Comparison of ENCODE assay signal across 25 cellular contexts in the genomic region with DNA sequence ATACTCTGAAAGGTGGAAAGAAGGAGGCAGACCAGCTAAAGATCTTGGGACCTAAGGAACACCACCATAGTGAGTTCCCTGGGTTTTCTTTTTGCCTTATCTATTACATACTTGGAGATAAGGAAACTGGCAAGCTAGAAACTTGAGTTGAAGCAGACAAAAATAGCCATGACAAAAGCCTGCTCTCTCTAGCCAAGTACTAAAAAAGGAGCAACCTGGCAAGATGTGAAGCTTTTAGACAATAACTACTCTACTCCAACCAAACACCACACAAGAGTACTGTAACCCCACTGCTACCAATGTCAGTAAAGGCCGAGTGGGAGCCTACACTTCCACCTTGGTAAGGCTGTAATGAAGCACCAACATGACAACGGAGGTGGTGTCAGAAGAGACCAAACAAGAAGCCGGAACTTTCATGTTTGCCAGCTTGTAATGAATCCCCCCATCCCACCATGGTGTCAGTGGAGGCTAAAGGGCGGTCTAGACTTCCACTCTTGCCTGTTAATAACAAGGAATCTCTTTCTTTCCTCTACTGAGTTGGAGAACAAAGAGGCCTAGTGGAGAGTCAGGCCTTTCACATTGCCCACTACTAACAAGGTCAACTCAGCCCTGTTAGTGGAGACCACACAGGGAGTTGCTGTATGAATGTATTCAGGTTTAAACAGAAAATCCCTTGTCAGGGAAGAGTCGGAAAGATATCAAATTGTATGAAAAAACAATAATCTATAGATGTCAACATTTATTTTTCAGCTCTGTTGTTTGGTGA. TPM values are rescaled to one million over a fixed set of nuclear protein-coding genes. Genes with fewer than 3 reads are reported as not detected.
DNase-seq lines count a peak whose midpoint lies in the region; ATAC-seq, FAIRE-seq and TF ChIP-seq lines count a peak whose summit lies in the region.
"Had no signal": no experiment of that assay in that cellular context is flagged by ENCODE, and none has a peak within 500 bp of the region (broad histone marks: within the 10 kb centered on the region; RNA-seq: fewer than 3 reads in every experiment).

No MANE protein-coding gene starts in this region.

- H3K27me3 ChIP-seq in bronchial epithelial cell (ENCODE audit: control insufficient read depth, insufficient read depth, low read length): no peaks in the 10 kb centered on the region
- no peaks in the 10 kb centered on the region for H3K27me3 ChIP-seq in left ventricle myocardium inferior (ENCODE audit: low read depth)
- H3K27me3 ChIP-seq in osteoblast (ENCODE audit: insufficient read depth, low read length): no peaks in the 10 kb centered on the region
- H3K27me3 ChIP-seq: BLaER1 treated with 17β-estradiol and CSF1 and Interleukin-3, amounts not matched to agents 10 nM and 100 nM had no signal

- no peak for TF ChIP-seq CTCF in bronchial epithelial cell (IDR thresholded peaks at IDR 0.05; ENCODE audit: insufficient read depth, low read length, severe bottlenecking)
- no peak for TF ChIP-seq CTCF in left ventricle myocardium inferior (IDR thresholded peaks at IDR 0.05; ENCODE audit: borderline replicate concordance)
- TF ChIP-seq CTCF in osteoblast (IDR thresholded peaks at IDR 0.05; ENCODE audit: extremely low read depth, low read depth, low read length): no peak

- H3K27me3 Mint-ChIP-seq in activated T-helper 1 cell treated with anti-CD3 and anti-CD28 coated beads, Interleukin-12 subunit alpha, Interleukin-12 subunit beta, Interleukin-2, Interleukin-4 antibody, amounts not matched to agents 30 ng/mL and 10 ng/mL and 1 ng/mL, durations not matched to agents 14 hours and 24 hours and 36 hours (ENCODE audit: insufficient read depth): no peaks in the 10 kb centered on the region

- H3K4me1 ChIP-seq in left ventricle myocardium inferior (peaks cover 16% of the 10 kb centered on the region), osteoblast (ENCODE audit: insufficient read depth, low read length) (no peaks in the 10 kb centered on the region)

- FAIRE-seq in bronchial epithelial cell (lab: Jason Lieb, UNC): peak; percentile 81
- FAIRE-seq: GM12891 had no signal

- peak overlapping the region; percentile 45 for H2AFZ ChIP-seq in osteoblast (ENCODE audit: low read length)
- H2AFZ ChIP-seq: GM23338 had no signal

- intact Hi-C loops in Right ventricle myocardium inferior (cut with DNase I) (no loop called here), cardiac septum (cut with DNase I) (no loop called here), left ventricle myocardium inferior (cut with micrococcal nuclease) (no loop called here)
- intact Hi-C loops in activated T-helper 1 cell treated with anti-CD3 and anti-CD28 coated beads, Interleukin-12 subunit alpha, Interleukin-12 subunit beta, Interleukin-2, Interleukin-4 antibody, amounts not matched to agents 30 ng/mL and 10 ng/mL and 1 ng/mL, durations not matched to agents 14 hours and 24 hours and 36 hours (cut with micrococcal nuclease): no loop called here

- H3K27ac ChIP-seq in left ventricle myocardium inferior (replicated peaks) (peak overlapping the region; percentile 47), osteoblast (ENCODE audit: low read depth, low read length) (no peak overlapping the region), caudate nucleus (ENCODE audit: low read depth, low read length) (no peak overlapping the region)
- H3K27ac ChIP-seq: 22Rv1; BLaER1 treated with 17β-estradiol and CSF1 and Interleukin-3, amounts not matched to agents 10 nM and 100 nM; KMS-11 had no signal

- no peak overlapping the region for H3K4me3 ChIP-seq in bronchial epithelial cell (ENCODE audit: low read depth, low read length)
- no peak overlapping the region for H3K4me3 ChIP-seq in left ventricle myocardium inferior
- no peak overlapping the region for H3K4me3 ChIP-seq in osteoblast (ENCODE audit: insufficient read depth, low read length)
- H3K4me3 ChIP-seq: BLaER1 treated with 17β-estradiol and CSF1 and Interleukin-3, amounts not matched to agents 10 nM and 100 nM; GM23338; HAP-1 had no signal

- DNase-seq in Right ventricle myocardium inferior (ENCODE audit: missing footprints) (no peak), cardiac septum (ENCODE audit: low spot score) (no peak), bronchial epithelial cell (ENCODE audit: low read depth) (no peak), left ventricle myocardium inferior (no peak), osteoblast (ENCODE audit: insufficient read length, low spot score, missing footprints) (no peak), hippocampal formation (lab: John Stamatoyannopoulos, UW) (no peak), caudate nucleus (lab: John Stamatoyannopoulos, UW) (no peak)
- no peak for DNase-seq in activated T-helper 1 cell treated with anti-CD3 and anti-CD28 coated beads, Interleukin-12 subunit alpha, Interleukin-12 subunit beta, Interleukin-2, Interleukin-4 antibody, amounts not matched to agents 30 ng/mL and 10 ng/mL and 1 ng/mL, durations not matched to agents 14 hours and 24 hours and 36 hours (ENCODE audit: low spot score)
- DNase-seq: Calu3; CD8-positive, alpha-beta T cell; DMS153; IMR-90; NCI-H1694 treated with DMSO at 0.1 percent for 48 hours; NCI-H2081 treated with DMSO at 0.1 percent for 48 hours; NCI-H2171 treated with DMSO at 0.1 percent for 48 hours; NCI-H524 treated with DMSO at 0.1 percent for 48 hours; SHP77 treated with DMSO at 0.1 percent for 48 hours had no signal

- peak; percentile 60 for ATAC-seq in Right ventricle myocardium inferior
- ATAC-seq: CD8-positive, alpha-beta T cell; GM23338; SK-N-SH treated with all-trans-retinoic acid at 6 μM for 48 hours had no signal

- H3K4me3 Mint-ChIP-seq in activated T-helper 1 cell treated with anti-CD3 and anti-CD28 coated beads, Interleukin-12 subunit alpha, Interleukin-12 subunit beta, Interleukin-2, Interleukin-4 antibody, amounts not matched to agents 30 ng/mL and 10 ng/mL and 1 ng/mL, durations not matched to agents 14 hours and 24 hours and 36 hours: no peak overlapping the region
- H3K4me3 Mint-ChIP-seq: CD8-positive, alpha-beta T cell; GM23338 had no signal

- H3K4me1 Mint-ChIP-seq in activated T-helper 1 cell treated with anti-CD3 and anti-CD28 coated beads, Interleukin-12 subunit alpha, Interleukin-12 subunit beta, Interleukin-2, Interleukin-4 antibody, amounts not matched to agents 30 ng/mL and 10 ng/mL and 1 ng/mL, durations not matched to agents 14 hours and 24 hours and 36 hours (ENCODE audit: low read depth): no peaks in the 10 kb centered on the region
- H3K4me1 Mint-ChIP-seq: GM23338 had no signal

- peaks cover 4% of the 10 kb centered on the region for H3K9me3 ChIP-seq in left ventricle myocardium inferior (replicated peaks)
- H3K9me3 ChIP-seq in osteoblast (ENCODE audit: low read depth, low read length): no peaks in the 10 kb centered on the region
- H3K9me3 ChIP-seq: HAP-1 had no signal

- H3K36me3 Mint-ChIP-seq in activated T-helper 1 cell treated with anti-CD3 and anti-CD28 coated beads, Interleukin-12 subunit alpha, Interleukin-12 subunit beta, Interleukin-2, Interleukin-4 antibody, amounts not matched to agents 30 ng/mL and 10 ng/mL and 1 ng/mL, durations not matched to agents 14 hours and 24 hours and 36 hours (ENCODE audit: low read depth): no peaks in the 10 kb centered on the region
- H3K36me3 Mint-ChIP-seq: CD8-positive, alpha-beta T cell had no signal

- H4K20me1 ChIP-seq in osteoblast (ENCODE audit: insufficient read depth, low read length): no peaks in the 10 kb centered on the region
- H4K20me1 ChIP-seq: BLaER1 treated with 17β-estradiol and CSF1 and Interleukin-3, amounts not matched to agents 10 nM and 100 nM had no signal

- no peak overlapping the region for H3K27ac Mint-ChIP-seq in activated T-helper 1 cell treated with anti-CD3 and anti-CD28 coated beads, Interleukin-12 subunit alpha, Interleukin-12 subunit beta, Interleukin-2, Interleukin-4 antibody, amounts not matched to agents 30 ng/mL and 10 ng/mL and 1 ng/mL, durations not matched to agents 14 hours and 24 hours and 36 hours
- H3K27ac Mint-ChIP-seq: CD8-positive, alpha-beta T cell; GM23338 had no signal

- H3K79me2 ChIP-seq in osteoblast (ENCODE audit: insufficient read depth, low read length): no peaks in the 10 kb centered on the region

- no peak overlapping the region for H3K4me2 ChIP-seq in osteoblast (ENCODE audit: insufficient read depth, low read length)
- H3K4me2 ChIP-seq: BLaER1 treated with 17β-estradiol and CSF1 and Interleukin-3, amounts not matched to agents 10 nM and 100 nM; GM23338; KMS-11 had no signal

- no peaks in the 10 kb centered on the region for H3K36me3 ChIP-seq in bronchial epithelial cell (ENCODE audit: control insufficient read depth, insufficient read depth, low read length)
- H3K36me3 ChIP-seq in left ventricle myocardium inferior: no peaks in the 10 kb centered on the region
- H3K36me3 ChIP-seq in osteoblast (ENCODE audit: insufficient read depth, low read length): no peaks in the 10 kb centered on the region
- H3K36me3 ChIP-seq: BLaER1 treated with 17β-estradiol and CSF1 and Interleukin-3, amounts not matched to agents 10 nM and 100 nM; HAP-1 had no signal

- H3K9me3 Mint-ChIP-seq in activated T-helper 1 cell treated with anti-CD3 and anti-CD28 coated beads, Interleukin-12 subunit alpha, Interleukin-12 subunit beta, Interleukin-2, Interleukin-4 antibody, amounts not matched to agents 30 ng/mL and 10 ng/mL and 1 ng/mL, durations not matched to agents 14 hours and 24 hours and 36 hours: no peaks in the 10 kb centered on the region

RNA-seq across cellular contexts. Expression of a gene that starts 55.8 kb away (rescaled TPM):
- total RNA-seq in Right ventricle myocardium inferior (30.7 TPM), cardiac septum (24.3 TPM), bronchial epithelial cell (under 0.01 TPM in 1 of 2 replicates, not detected in the other), left ventricle myocardium inferior (38.8 TPM), osteoblast (2.2 and 2.9 TPM in 2 replicates)
- not detected in 2 replicates for total RNA-seq in activated T-helper 1 cell treated with anti-CD3 and anti-CD28 coated beads, Interleukin-12 subunit alpha, Interleukin-12 subunit beta, Interleukin-2, Interleukin-4 antibody, amounts not matched to agents 30 ng/mL and 10 ng/mL and 1 ng/mL, durations not matched to agents 14 hours and 24 hours and 36 hours
- total RNA-seq: CD8-positive, alpha-beta T cell; G401 had no signal
